In the genomic region with DNA sequence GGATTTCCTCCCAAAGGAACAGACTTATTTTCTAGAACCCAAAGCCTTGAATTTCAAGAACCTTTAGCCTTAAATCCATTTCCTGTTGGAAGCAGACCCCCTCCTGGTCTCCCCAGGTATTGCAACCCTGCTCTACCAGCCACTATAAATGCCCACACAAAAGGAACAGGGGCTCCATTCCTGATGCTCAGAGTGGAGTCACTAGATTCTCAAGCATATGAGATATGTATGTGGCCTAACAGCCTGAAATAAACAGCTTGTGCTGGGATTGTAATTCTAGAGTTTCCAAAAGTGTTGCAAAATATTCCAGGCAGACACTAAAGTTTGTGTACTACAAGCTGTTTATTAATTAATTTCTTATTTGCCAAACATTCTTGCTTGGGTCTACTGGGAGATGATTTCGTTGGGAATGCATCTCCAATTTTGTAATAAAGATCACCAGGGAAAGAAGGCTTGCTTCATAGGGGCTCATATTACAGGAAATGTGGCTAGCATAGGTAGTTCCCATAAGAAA, we compare ENCODE assay signal across 8 cellular contexts. TPM values are rescaled to one million over a fixed set of nuclear protein-coding genes. Genes with fewer than 3 reads are reported as not detected.
A peak's percentile ranks its signal among the peaks of the same experiment; 100 is the strongest.
DNase-seq lines count a peak whose midpoint lies in the region; ATAC-seq and TF ChIP-seq lines count a peak whose summit lies in the region.

No MANE protein-coding gene starts in this region.

- intact Hi-C loops in left ventricle myocardium inferior (cut with micrococcal nuclease): no loop called here

- H3K4me3 ChIP-seq in GM12875 (ENCODE audit: low read depth, low read length) (no peak overlapping the region), left ventricle myocardium inferior (no peak overlapping the region), subcutaneous abdominal adipose tissue (ENCODE audit: low read depth in 1 of 5, low read length in 5 of 5) (no peak overlapping the region)

- DNase-seq in amniotic epithelial cell (ENCODE audit: low read depth) (peak; percentile 83), left ventricle myocardium inferior (no peak), DMS153 (lab: John Stamatoyannopoulos, UW) (no peak), NCI-H748 treated with DMSO at 0.1 percent for 48 hours (lab: John Stamatoyannopoulos, UW) (no peak)
- no peak for DNase-seq in stimulated activated CD4-positive, alpha-beta T cell treated with anti-CD3 and anti-CD28 coated beads, Interleukin-4, amount 100 ng/mL, for 1 hour

- H3K27ac ChIP-seq in left ventricle myocardium inferior (replicated peaks): peak overlapping the region; percentile 91
- H3K27ac ChIP-seq in subcutaneous abdominal adipose tissue (ENCODE audit: low read depth, low read length): peak overlapping the region; percentile 79

- H3K9me3 ChIP-seq in left ventricle myocardium inferior (replicated peaks): peaks cover 8% of the 10 kb centered on the region
- H3K9me3 ChIP-seq in subcutaneous abdominal adipose tissue (ENCODE audit: control insufficient read depth in 5 of 5, low read length in 5 of 5): no peaks in the 10 kb centered on the region

- peak overlapping the region in 2 of 5 donors; percentile 38 to 51 for H3K9ac ChIP-seq in subcutaneous abdominal adipose tissue (ENCODE audit: low read length in 5 of 5)

- H3K36me3 ChIP-seq in left ventricle myocardium inferior (no peaks in the 10 kb centered on the region), subcutaneous abdominal adipose tissue (ENCODE audit: control insufficient read depth in 5 of 5, insufficient read depth in 5 of 5, low read length in 5 of 5) (no peaks in the 10 kb centered on the region)

- H3K4me1 ChIP-seq in left ventricle myocardium inferior (peaks cover 32% of the 10 kb centered on the region), subcutaneous abdominal adipose tissue (ENCODE audit: control insufficient read depth in 5 of 5, insufficient read depth in 5 of 5, low read length in 5 of 5) (peaks cover 7 to 39% (median 32%) of the 10 kb centered on the region in 5 donors)

- ATAC-seq in HG02588 (IDR thresholded peaks at IDR 0.05; ENCODE audit: unreplicated experiment): no peak

- TF ChIP-seq CTCF in GM12875 (IDR thresholded peaks at IDR 0.05; ENCODE audit: borderline replicate concordance, insufficient read depth, low read depth, low read length): peak; percentile 19; the same call in 1 of the 2 replicates
- TF ChIP-seq CTCF in left ventricle myocardium inferior (IDR thresholded peaks at IDR 0.05; ENCODE audit: borderline replicate concordance): peak; percentile 18

- no peaks in the 10 kb centered on the region for H3K27me3 ChIP-seq in left ventricle myocardium inferior (ENCODE audit: low read depth)
- H3K27me3 ChIP-seq in subcutaneous abdominal adipose tissue (ENCODE audit: control insufficient read depth in 5 of 5, insufficient read depth in 4 of 5, low read length in 5 of 5): no peaks in the 10 kb centered on the region

RNA-seq across cellular contexts. Expression of a gene that starts 44.8 kb away (rescaled TPM):
- total RNA-seq in left ventricle myocardium inferior: 6.5 TPM
